Comparison of ENCODE assay signal across 8 cellular contexts in genomic region chr3:115783938-115784738, GRCh38.
DNase-seq lines count a peak whose midpoint lies in the region; ATAC-seq, FAIRE-seq and TF ChIP-seq lines count a peak whose summit lies in the region.

No MANE protein-coding gene starts in this region.

- DNase-seq in COR-L47 (lab: John Stamatoyannopoulos, UW), result peak; percentile 97
- DNase-seq in HTR-8/SVneo (ENCODE audit: insufficient read length, low spot score), result peak; percentile 78
- peak; percentile 97 for DNase-seq in NK-92 treated with Interleukin-12 subunit alpha and Interleukin-12 subunit beta, amount 100 ng/mL, for 24 hours (lab: John Stamatoyannopoulos, UW)
- DNase-seq in activated CD8-positive, alpha-beta memory T cell treated with anti-CD3 and anti-CD28 coated beads for 4 hours (ENCODE audit: low read depth in 2 of 2), result peak; percentile 81 to 88
- DNase-seq in H1 (ENCODE audit: low read depth in 1 of 2, low spot score in 2 of 2), result peak; percentile 72 to 90
- DNase-seq in mesendoderm, result peak; percentile 94
- peak; percentile 86 for DNase-seq in stimulated activated CD8-positive, alpha-beta memory T cell treated with anti-CD3 and anti-CD28 coated beads, Interleukin-12 subunit alpha, Interleukin-12 subunit beta, amount 100 ng/mL, for 4 hours (ENCODE audit: low read depth)

- TF ChIP-seq EP300 in H1 (IDR thresholded peaks at IDR 0.05; ENCODE audit: borderline replicate concordance in 1 of 2, low read depth in 2 of 2, low read length in 2 of 2), result peak in 1 of 2 experiments; percentile 25; a peak in 1 of 3 replicates

- peak overlapping the region; percentile 62 to 87 for H3K4me2 ChIP-seq in H1 (ENCODE audit: insufficient read depth in 1 of 2, low read depth in 2 of 2, low read length in 2 of 2)
- H3K4me2 ChIP-seq in mesendoderm (ENCODE audit: low read length), result peak overlapping the region; percentile 45

- H3K27ac ChIP-seq in H1 (ENCODE audit: low read depth, low read length) (no peak overlapping the region), mesendoderm (ENCODE audit: low read depth, low read length) (peak overlapping the region; percentile 79)

- H2AK5ac ChIP-seq in H1 (ENCODE audit: low read depth, low read length), result no peak overlapping the region
- H2AK5ac ChIP-seq in mesendoderm (ENCODE audit: low read length), result no peak overlapping the region

- H4K8ac ChIP-seq in H1 (ENCODE audit: extremely low read depth, insufficient read depth, low read length), result peak overlapping the region; percentile 7; the same call in 1 of the 2 replicates
- H4K8ac ChIP-seq in mesendoderm (ENCODE audit: low read depth, low read length), result no peak overlapping the region

- no peak overlapping the region for H3K4ac ChIP-seq in H1 (replicated peaks; ENCODE audit: insufficient read length, low read depth, low read length)
- peak overlapping the region; percentile 26 for H3K4ac ChIP-seq in mesendoderm (ENCODE audit: low read depth, low read length)

- H2BK12ac ChIP-seq in H1 (ENCODE audit: low read depth, low read length), result no peak overlapping the region

- peak; percentile 90 to 99 (median 92) for TF ChIP-seq CTCF in H1 (IDR thresholded peaks at IDR 0.05; ENCODE audit: control extremely low read depth in 1 of 3, insufficient read depth in 1 of 3, low read depth in 1 of 3, low read length in 3 of 3)

- no peak overlapping the region for H4K91ac ChIP-seq in H1 (replicated peaks; ENCODE audit: insufficient read length, low read length)

- H3K9me3 ChIP-seq in H1 (ENCODE audit: insufficient read depth in 2 of 2, low read depth in 1 of 2, low read length in 1 of 2), result no peaks in the 10 kb centered on the region

- CTCF ChIA-PET in H1 (lab: Charles Lee; ENCODE audit: partially characterized antibody), result interaction anchor here (0.5 to 4.3 kb wide), 48 partner anchors 10 to 1037 kb away, joined by 3 to 27 read pairs (median 4); partner anchors contain the start of gene ZBTB20

- H3K36me3 ChIP-seq in H1 (ENCODE audit: control insufficient read depth in 2 of 4, insufficient read depth in 4 of 4, low read length in 3 of 4), result no peaks in the 10 kb centered on the region
- H3K36me3 ChIP-seq in mesendoderm (ENCODE audit: control insufficient read depth, insufficient read depth, low read length), result no peaks in the 10 kb centered on the region

- H3K23ac ChIP-seq in H1 (ENCODE audit: insufficient read length) (no peak overlapping the region), mesendoderm (ENCODE audit: low read length) (no peak overlapping the region)

- peak; percentile 91 for ATAC-seq in GM21390 (IDR thresholded peaks at IDR 0.05; ENCODE audit: unreplicated experiment)

- no peak overlapping the region for H4K5ac ChIP-seq in H1 (ENCODE audit: insufficient read length, low read depth, low read length)
- H4K5ac ChIP-seq in mesendoderm (ENCODE audit: low read length), result no peak overlapping the region

- H2BK15ac ChIP-seq in H1 (ENCODE audit: low read length) (no peak overlapping the region), mesendoderm (replicated peaks; ENCODE audit: low read depth) (no peak overlapping the region)

- no peak for TF ChIP-seq POLR2A in H1 (IDR thresholded peaks at IDR 0.05; ENCODE audit: control extremely low read depth in 1 of 2, low read depth in 2 of 2, low read length in 2 of 2)

- H3K23me2 ChIP-seq in H1 (ENCODE audit: low read depth, low read length), result peaks cover 6% of the 10 kb centered on the region

- H3K79me2 ChIP-seq in H1 (ENCODE audit: control insufficient read depth in 1 of 2, insufficient read depth in 2 of 2, low read length in 2 of 2), result no peaks in the 10 kb centered on the region
- H3K79me2 ChIP-seq in mesendoderm (ENCODE audit: control insufficient read depth, insufficient read depth, low read length), result no peaks in the 10 kb centered on the region

- H3K27me3 ChIP-seq in H1 (replicated peaks in 1 of 4; ENCODE audit: control insufficient read depth in 3 of 4, extremely low read depth in 1 of 4, insufficient read depth in 3 of 4, low read length in 3 of 4) (no peaks in the 10 kb centered on the region), mesendoderm (ENCODE audit: insufficient read depth, low read length, poor library complexity) (no peaks in the 10 kb centered on the region)

- H3K18ac ChIP-seq in H1 (ENCODE audit: extremely low read depth, low read length), result no peak overlapping the region
- H3K18ac ChIP-seq in mesendoderm (ENCODE audit: low read length), result peak overlapping the region; percentile 35

- H2BK5ac ChIP-seq in H1 (ENCODE audit: low read depth, low read length) (no peak overlapping the region), mesendoderm (ENCODE audit: low read length) (no peak overlapping the region)

- TF ChIP-seq RAD21 in H1 (IDR thresholded peaks at IDR 0.05 in 1 of 2, conservative IDR thresholded peaks at IDR 0.05 in 1 of 2; ENCODE audit: low read depth in 2 of 2, low read length in 2 of 2), result peak; percentile 82 to 87

- peak overlapping the region; percentile 46 to 80 (median 67) for H3K4me3 ChIP-seq in H1 (ENCODE audit: extremely low read depth in 1 of 4, insufficient read depth in 2 of 4, low read depth in 3 of 4, low read length in 4 of 4)
- H3K4me3 ChIP-seq in mesendoderm (ENCODE audit: low read length), result peak overlapping the region; percentile 62

- no peak overlapping the region for H2BK20ac ChIP-seq in H1 (ENCODE audit: low read length)

- H3K9ac ChIP-seq in H1 (replicated peaks in 1 of 4; ENCODE audit: extremely low read depth in 1 of 4, low read depth in 3 of 4, low read length in 3 of 4) (peak overlapping the region in 1 of 4 experiments; percentile 10; a peak in 2 of 7 replicates), mesendoderm (ENCODE audit: low read length) (peak overlapping the region; percentile 73)

- no peak overlapping the region for H3K14ac ChIP-seq in H1 (ENCODE audit: insufficient read length)

- H3K4me1 ChIP-seq in H1 (replicated peaks in 1 of 4; ENCODE audit: control insufficient read depth in 3 of 4, insufficient read depth in 4 of 4, low read length in 3 of 4) (peaks cover 0 to 3% (median under 1%) of the 10 kb centered on the region in 4 experiments; a peak in 1 of 7 replicates), mesendoderm (ENCODE audit: control insufficient read depth, low read depth, low read length) (no peaks in the 10 kb centered on the region)

- H3K79me1 ChIP-seq in H1 (ENCODE audit: low read depth, low read length) (no peaks in the 10 kb centered on the region), mesendoderm (ENCODE audit: low read length) (no peaks in the 10 kb centered on the region)

- 1% methylated on average over 58 of the region's 81 CpGs; no CpG with 5 or more reads in 1 of the 2 experiments for WGBS in H1 (ENCODE audit: extremely low coverage in 1 of 2, insufficient coverage in 1 of 2, insufficient read length in 1 of 2, insufficient replicate concordance in 2 of 2, low coverage in 1 of 2, low lambda C conversion rate in 2 of 2, missing lambda C conversion rate in 1 of 2), 2 experiments
- no CpG with 5 or more reads among the region's 81 CpGs for WGBS in mesendoderm (ENCODE audit: extremely low coverage, insufficient coverage, low lambda C conversion rate)

- H2BK120ac ChIP-seq in H1 (replicated peaks; ENCODE audit: low read depth, low read length), result no peak overlapping the region
- no peak overlapping the region for H2BK120ac ChIP-seq in mesendoderm (ENCODE audit: low read depth, low read length)

- H4K20me1 ChIP-seq in H1 (replicated peaks in 1 of 2; ENCODE audit: control insufficient read depth in 1 of 2, insufficient read depth in 2 of 2, low read length in 2 of 2), result peaks cover 0 to 2% of the 10 kb centered on the region in 2 experiments

- FAIRE-seq in HTR-8/SVneo (lab: Jason Lieb, UNC) (peak; percentile 87), H1 (lab: Jason Lieb, UNC) (no peak)

- H2AFZ ChIP-seq in H1 (ENCODE audit: low read length), result no peak overlapping the region; the same call in 1 of the 2 replicates

- POLR2A ChIA-PET in H1 (lab: Charles Lee; ENCODE audit: partially characterized antibody), result interaction anchor here (0.6 to 1.4 kb wide), 4 partner anchors 9 to 566 kb away, joined by 3 to 7 read pairs (median 3); no protein-coding TSS in a partner anchor

- H3K56ac ChIP-seq in H1 (replicated peaks; ENCODE audit: insufficient read length, low read depth, low read length) (no peak overlapping the region), mesendoderm (ENCODE audit: low read length) (peak overlapping the region; percentile 85)

TF ChIP-seq in H1, 55 proteins besides CTCF, POLR2A, EP300 and RAD21 (continues in another document):
- TF ChIP-seq BACH1 (IDR thresholded peaks at IDR 0.05; ENCODE audit: low read length) (no peak), CHD1 (IDR thresholded peaks at IDR 0.05; ENCODE audit: low read depth, low read length) (no peak), ATF3 (IDR thresholded peaks at IDR 0.05; ENCODE audit: insufficient read depth, low read depth, low read length) (0 out of 2 replicates have a peak, but pooled peaks have one; percentile 4), RBBP5 (IDR thresholded peaks at IDR 0.05; ENCODE audit: borderline replicate concordance, low read depth, low read length) (peak; percentile 77; the same call in 1 of the 2 replicates), CHD2 (IDR thresholded peaks at IDR 0.05; ENCODE audit: low read length) (0 out of 2 replicates have a peak, but pooled peaks have one; percentile 45), CREB1 (IDR thresholded peaks at IDR 0.05) (peak; percentile 88), RNF2 (IDR thresholded peaks at IDR 0.05; ENCODE audit: borderline replicate concordance, low read depth, low read length, missing control alignments, poor library complexity, severe bottlenecking) (no peak), KDM4A (IDR thresholded peaks at IDR 0.05; ENCODE audit: low read depth, low read length, severe bottlenecking) (peak; percentile 78), SIN3A (conservative IDR thresholded peaks at IDR 0.05 in 1 of 2, IDR thresholded peaks at IDR 0.05 in 1 of 2; ENCODE audit: low read depth in 1 of 2, low read length in 2 of 2) (peak; percentile 96), CBX8 (IDR thresholded peaks at IDR 0.05; ENCODE audit: borderline replicate concordance, low read depth, low read length) (no peak), TBP (IDR thresholded peaks at IDR 0.05; ENCODE audit: low read depth, low read length) (peak; percentile 26; the same call in 1 of the 2 replicates), EGR1 (IDR thresholded peaks at IDR 0.05; ENCODE audit: borderline replicate concordance, low read depth, low read length) (peak; percentile 54; the same call in 1 of the 2 replicates), TAF1 (IDR thresholded peaks at IDR 0.05; ENCODE audit: low read depth, low read length) (peak; percentile 13; the same call in 1 of the 2 replicates), ASH2L (IDR thresholded peaks at IDR 0.05; ENCODE audit: low read length) (peak; percentile 97), TCF12 (IDR thresholded peaks at IDR 0.05; ENCODE audit: low read depth, low read length) (0 out of 2 replicates have a peak, but pooled peaks have one; percentile 3), PHF8 (conservative IDR thresholded peaks at IDR 0.05; ENCODE audit: low read depth, low read length) (peak; percentile 37; the same call in 1 of the 2 replicates)
